ENCODE assay signal across 1 cellular context in the genomic region with DNA sequence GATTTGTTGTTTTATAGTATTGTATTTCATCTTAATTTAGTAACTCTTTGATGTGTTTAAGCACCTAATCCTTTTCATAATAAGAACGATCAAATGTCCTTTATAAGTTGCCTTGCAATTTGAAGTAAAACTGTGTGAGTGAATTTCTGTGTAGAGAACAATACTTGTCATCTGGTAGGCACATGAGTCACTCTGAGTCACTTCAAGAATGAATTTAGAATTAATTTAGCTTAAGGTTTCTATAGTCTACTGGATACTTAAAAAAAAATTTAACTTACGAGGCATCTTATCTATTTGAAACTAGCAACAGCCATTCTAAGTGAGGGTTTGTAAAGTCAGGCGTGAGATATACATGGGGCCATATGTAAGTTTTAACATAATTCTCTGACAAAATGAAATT.
TF ChIP-seq lines count a peak whose summit lies in the region.

No MANE protein-coding gene starts in this region.

TF ChIP-seq in GM23338, 12 proteins besides CTCF, POLR2A, EP300 and RAD21 (continued from another document):
- no peak for TF ChIP-seq ZNF462 (CRISPR knock-in tag; IDR thresholded peaks at IDR 0.05)
- TF ChIP-seq NANOG (IDR thresholded peaks at IDR 0.05; ENCODE audit: borderline replicate concordance), result no peak
- no peak for TF ChIP-seq ZNF114 (CRISPR knock-in tag; IDR thresholded peaks at IDR 0.05)
- TF ChIP-seq EZH2phosphoT487 (IDR thresholded peaks at IDR 0.05; ENCODE audit: unreplicated experiment), result no peak
- TF ChIP-seq EZH2 (IDR thresholded peaks at IDR 0.05; ENCODE audit: low read depth, unreplicated experiment), result no peak
- no peak for TF ChIP-seq POLR2AphosphoS5 (IDR thresholded peaks at IDR 0.05; ENCODE audit: low read depth)
- TF ChIP-seq ETS1 (IDR thresholded peaks at IDR 0.05), result no peak
- no peak for TF ChIP-seq STAT1 (IDR thresholded peaks at IDR 0.05; ENCODE audit: unreplicated experiment)
